In the genomic region with DNA sequence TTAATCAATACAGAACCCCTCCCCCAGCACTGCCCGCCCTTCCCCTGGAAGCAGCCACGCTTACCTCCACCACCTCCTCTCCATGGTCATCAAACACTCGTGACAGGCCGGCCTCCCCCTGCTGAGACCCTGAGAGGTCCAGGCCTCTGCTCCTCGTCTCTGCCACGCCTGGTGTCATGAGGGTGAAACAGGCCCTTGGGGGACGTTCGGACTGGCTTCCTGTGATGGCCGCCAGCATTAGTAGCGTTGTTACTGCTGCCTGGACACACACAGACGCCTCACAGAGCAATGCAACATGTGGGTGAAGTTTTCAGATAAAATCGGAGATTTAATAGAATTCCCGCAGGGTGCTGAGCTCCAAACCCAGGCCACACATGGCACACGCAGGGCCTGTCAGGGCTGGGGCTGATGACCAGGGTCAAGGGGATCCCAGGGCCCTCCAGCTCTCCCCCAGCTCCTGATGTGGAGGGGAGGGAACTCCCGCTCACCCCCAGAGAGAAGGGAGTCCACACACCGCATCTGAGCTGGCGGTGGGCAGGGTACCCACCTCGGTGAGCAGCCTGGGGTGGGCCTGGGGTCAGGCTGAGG, we compare ENCODE assay signal across 13 cellular contexts.
"Had no signal": no experiment of that assay in that cellular context is flagged by ENCODE, and none has a peak within 500 bp of the region (broad histone marks: within the 10 kb centered on the region; RNA-seq: fewer than 3 reads in every experiment).

No MANE protein-coding gene starts in this region.

- H3K27me3 ChIP-seq: esophagus muscularis mucosa, sigmoid colon had no signal

- H3K9me3 ChIP-seq: esophagus muscularis mucosa, lower lobe of right lung, psoas muscle, sigmoid colon, spleen had no signal

- ATAC-seq: lower lobe of right lung; psoas muscle; stimulated activated naive CD8-positive, alpha-beta T cell treated with anti-CD3 and anti-CD28 coated beads, Interleukin-15, amount 100 ng/mL, for 72 hours; T-cell had no signal

- H3K27ac ChIP-seq: psoas muscle, sigmoid colon, spleen had no signal

- H3K4me3 ChIP-seq: esophagus muscularis mucosa, lower lobe of right lung, psoas muscle, sigmoid colon, spleen had no signal

- FAIRE-seq: colon had no signal

- H3K36me3 ChIP-seq: esophagus muscularis mucosa, lower lobe of right lung, sigmoid colon, spleen had no signal

- DNase-seq: activated CD4-positive, CD25-positive, alpha-beta regulatory T cell treated with anti-CD3 and anti-CD28 coated beads, Interleukin-2, amount 50 U/mL, for 72 hours; activated naive CD4-positive, alpha-beta T cell treated with anti-CD3 and anti-CD28 coated beads, Interleukin-2, amount 50 U/mL, for 16 hours; lower lobe of right lung; naive B cell; nucleus accumbens; psoas muscle; sigmoid colon; spleen; stimulated activated naive CD8-positive, alpha-beta T cell treated with anti-CD3 and anti-CD28 coated beads, Interleukin-15, amount 100 ng/mL, for 72 hours; T-cell; T-helper 9 cell had no signal
